In genomic region chr1:192159034-192159433, GRCh38 we compare ENCODE assay signal across 18 cellular contexts. TPM values are rescaled to one million over a fixed set of nuclear protein-coding genes. Genes with fewer than 3 reads are reported as not detected.
DNase-seq lines count a peak whose midpoint lies in the region; ATAC-seq and TF ChIP-seq lines count a peak whose summit lies in the region.
"Had no signal": no experiment of that assay in that cellular context is flagged by ENCODE, and none has a peak within 500 bp of the region (broad histone marks: within the 10 kb centered on the region; RNA-seq: fewer than 3 reads in every experiment).

No MANE protein-coding gene starts in this region.

- no peak for TF ChIP-seq CTCF in HL-60 (IDR thresholded peaks at IDR 0.05; ENCODE audit: insufficient read depth, low read length)
- no peak for TF ChIP-seq CTCF in OCI-LY3 (IDR thresholded peaks at IDR 0.05; ENCODE audit: low read depth, low read length)
- no peak for TF ChIP-seq CTCF in lower lobe of right lung (IDR thresholded peaks at IDR 0.05)

- intact Hi-C loops in lower lobe of right lung (cut with DNase I) = no loop called here

- H3K4me1 ChIP-seq in BLaER1 treated with 17β-estradiol and CSF1 and Interleukin-3, amounts not matched to agents 10 nM and 100 nM = peaks cover 0 to 75% (median 45%) of the 10 kb centered on the region in 10 experiments; a peak in 15 of 20 replicates
- H3K4me1 ChIP-seq in OCI-LY3 (ENCODE audit: low read length) (peaks cover 49% of the 10 kb centered on the region), lower lobe of right lung (no peaks in the 10 kb centered on the region)
- H3K4me1 ChIP-seq: esophagus muscularis mucosa had no signal

- peaks cover 0 to 32% (median 6%) of the 10 kb centered on the region in 11 experiments; a peak in 11 of 22 replicates for H3K36me3 ChIP-seq in BLaER1 treated with 17β-estradiol and CSF1 and Interleukin-3, amounts not matched to agents 10 nM and 100 nM
- H3K36me3 ChIP-seq in OCI-LY3 (replicated peaks; ENCODE audit: low read depth, low read length) (no peaks in the 10 kb centered on the region), lower lobe of right lung (no peaks in the 10 kb centered on the region)
- H3K36me3 ChIP-seq: esophagus muscularis mucosa, MG63 had no signal

- no peaks in the 10 kb centered on the region for H3K79me2 ChIP-seq in OCI-LY3 (ENCODE audit: low read length)

- peak overlapping the region in 9 of 11 experiments; percentile 11 to 89 (median 84); a peak in 16 of 22 replicates for H3K9ac ChIP-seq in BLaER1 treated with 17β-estradiol and CSF1 and Interleukin-3, amounts not matched to agents 10 nM and 100 nM
- no peak overlapping the region for H3K9ac ChIP-seq in OCI-LY3 (ENCODE audit: low read length)

- no peaks in the 10 kb centered on the region for H4K20me1 ChIP-seq in BLaER1 treated with 17β-estradiol and CSF1 and Interleukin-3, amounts not matched to agents 10 nM and 100 nM
- no peaks in the 10 kb centered on the region for H4K20me1 ChIP-seq in OCI-LY3 (ENCODE audit: insufficient read depth, low read length)

- ATAC-seq in lower lobe of right lung = no peak
- no peak for ATAC-seq in HG03469 (IDR thresholded peaks at IDR 0.05; ENCODE audit: unreplicated experiment)
- ATAC-seq: GM23338, right cardiac atrium had no signal

- peak in 1 of 2 experiments; percentile 28 for DNase-seq in HL-60 (ENCODE audit: low read depth in 1 of 2, low spot score in 1 of 2)
- DNase-seq in lower lobe of right lung = no peak
- no peak for DNase-seq in activated gamma-delta T cell treated with Interleukin-2 at 50 U/mL for 16 hours
- DNase-seq in stimulated activated CD4-positive, alpha-beta T cell treated with anti-CD3 and anti-CD28 coated beads, Interleukin-2, amount 100 ng/mL, for 24 hours = no peak
- no peak for DNase-seq in NCI-H2107 treated with DMSO at 0.1 percent for 48 hours (lab: John Stamatoyannopoulos, UW; ENCODE audit: unreplicated experiment)
- DNase-seq: activated CD4-positive, alpha-beta T cell treated with anti-CD3 and anti-CD28 coated beads, Interleukin-2, amount 10 ng/mL, durations not matched to agents 7 days and 5 days; activated naive CD8-positive, alpha-beta T cell treated with anti-CD3 and anti-CD28 coated beads, Interleukin-2, amount 10 ng/mL, durations not matched to agents 7 days and 5 days; activated T-cell treated with anti-CD3 and anti-CD28 coated beads, Interleukin-2, amount 50 U/mL, for 48 hours; glutamatergic neuron; MG63; NCI-H2081; right cardiac atrium had no signal

- no peak overlapping the region for H2AFZ ChIP-seq in OCI-LY3 (ENCODE audit: low read depth, low read length)
- H2AFZ ChIP-seq: GM23338 had no signal

- peak overlapping the region in 9 of 11 experiments; percentile 23 to 93 (median 74); a peak in 16 of 22 replicates for H3K4me2 ChIP-seq in BLaER1 treated with 17β-estradiol and CSF1 and Interleukin-3, amounts not matched to agents 10 nM and 100 nM
- peak overlapping the region; percentile 48 for H3K4me2 ChIP-seq in OCI-LY3 (ENCODE audit: low read length)
- H3K4me2 ChIP-seq: GM23338 had no signal

- H3K4me3 ChIP-seq in BLaER1 treated with 17β-estradiol and CSF1 and Interleukin-3, amounts not matched to agents 10 nM and 100 nM = peak overlapping the region in 8 of 10 experiments; percentile 40 to 73 (median 61); a peak in 16 of 20 replicates
- H3K4me3 ChIP-seq in HL-60 (replicated peaks; ENCODE audit: insufficient read depth, low read length) (peak overlapping the region; percentile 50), OCI-LY3 (ENCODE audit: low read length) (no peak overlapping the region), lower lobe of right lung (peak overlapping the region; percentile 21)
- H3K4me3 ChIP-seq: esophagus muscularis mucosa, GM23338, MG63 had no signal

- peaks cover 0 to 28% (median 1%) of the 10 kb centered on the region in 11 experiments; a peak in 10 of 22 replicates for H3K9me3 ChIP-seq in BLaER1 treated with 17β-estradiol and CSF1 and Interleukin-3, amounts not matched to agents 10 nM and 100 nM (replicated peaks in 1 of 11)
- H3K9me3 ChIP-seq in OCI-LY3 (ENCODE audit: insufficient read depth, low read length) = no peaks in the 10 kb centered on the region
- no peaks in the 10 kb centered on the region for H3K9me3 ChIP-seq in lower lobe of right lung
- H3K9me3 ChIP-seq: esophagus muscularis mucosa, MG63 had no signal

- peak overlapping the region; percentile 33 to 98 (median 89) for H3K27ac ChIP-seq in BLaER1 treated with 17β-estradiol and CSF1 and Interleukin-3, amounts not matched to agents 10 nM and 100 nM
- H3K27ac ChIP-seq in HL-60 (replicated peaks) (peak overlapping the region; percentile 94), OCI-LY3 (ENCODE audit: low read length) (no peak overlapping the region), lower lobe of right lung (peak overlapping the region; percentile 71)
- H3K27ac ChIP-seq: esophagus muscularis mucosa had no signal

- no peaks in the 10 kb centered on the region for H3K27me3 ChIP-seq in BLaER1 treated with 17β-estradiol and CSF1 and Interleukin-3, amounts not matched to agents 10 nM and 100 nM
- H3K27me3 ChIP-seq in HL-60 (ENCODE audit: insufficient read depth, poor library complexity, severe bottlenecking) (no peaks in the 10 kb centered on the region), OCI-LY3 (ENCODE audit: low read depth, low read length) (peaks cover 6% of the 10 kb centered on the region; the same call in 1 of the 2 replicates), lower lobe of right lung (ENCODE audit: low read depth) (no peaks in the 10 kb centered on the region)
- H3K27me3 ChIP-seq: esophagus muscularis mucosa, MG63 had no signal

RNA-seq across cellular contexts. Expression of gene RGS18, which starts 0.8 kb away (rescaled TPM):
- total RNA-seq in lower lobe of right lung = 13.0 TPM
- total RNA-seq: bronchial epithelial cell, GM23338 had no signal
